Comparison of ENCODE assay signal across 1 cellular context in genomic region chr7:139918488-139918887, GRCh38.
TF ChIP-seq lines count a peak whose summit lies in the region.

No MANE protein-coding gene starts in this region.

TF ChIP-seq in K562, 482 proteins besides CTCF, POLR2A, EP300 and RAD21 (continued from another document):
- TF ChIP-seq CHAMP1 (IDR thresholded peaks at IDR 0.05) (no peak), UBTF (IDR thresholded peaks at IDR 0.05; ENCODE audit: borderline replicate concordance in 1 of 2, low read depth in 2 of 2, low read length in 2 of 2) (0 out of 4 replicates have a peak, but pooled peaks of 1 of the 2 experiments have one; percentile 18), KDM1A (IDR thresholded peaks at IDR 0.05) (peak in 1 of 2 experiments; percentile 66; a peak in 3 of 4 replicates), SMARCC2 (IDR thresholded peaks at IDR 0.05; ENCODE audit: low read depth) (0 out of 2 replicates have a peak, but pooled peaks have one; percentile 22), SRSF3 (IDR thresholded peaks at IDR 0.05; ENCODE audit: insufficient read depth, low read length) (no peak), TBP (optimal IDR thresholded peaks at IDR 0.05; ENCODE audit: low read depth, low read length) (peak; percentile 11), ZNF354B (CRISPR knock-in tag; IDR thresholded peaks at IDR 0.05) (no peak), GTF3C2 (IDR thresholded peaks at IDR 0.05; ENCODE audit: borderline replicate concordance, extremely low read depth, insufficient read length) (no peak), RB1 (IDR thresholded peaks at IDR 0.05; ENCODE audit: low read depth) (peak; percentile 39; the same call in 1 of the 2 replicates), TCF3 (CRISPR knock-in tag; IDR thresholded peaks at IDR 0.05) (peak; percentile 64), CTBP1 (IDR thresholded peaks at IDR 0.05; ENCODE audit: borderline replicate concordance) (0 out of 2 replicates have a peak, but pooled peaks have one; percentile 20), ARID1B (IDR thresholded peaks at IDR 0.05) (peak; percentile 71), ZNF764 (CRISPR knock-in tag; IDR thresholded peaks at IDR 0.05; ENCODE audit: low read depth) (no peak), NFRKB (IDR thresholded peaks at IDR 0.05; ENCODE audit: low read depth) (peak; percentile 36; the same call in 1 of the 2 replicates), VEZF1 (CRISPR knock-in tag; IDR thresholded peaks at IDR 0.05) (peak; percentile 52; the same call in 1 of the 2 replicates), GATAD2A (IDR thresholded peaks at IDR 0.05) (0 out of 2 replicates have a peak, but pooled peaks have one; percentile 42), YY1 (IDR thresholded peaks at IDR 0.05; ENCODE audit: borderline replicate concordance in 1 of 3, control insufficient read depth in 1 of 3, extremely low read depth in 1 of 3, insufficient read depth in 3 of 3, insufficient read length in 1 of 3, insufficient replicate concordance in 2 of 3, low read depth in 1 of 3, low read length in 2 of 3) (peak in 2 of 3 experiments; percentile 30 to 84), HOXB6 (CRISPR knock-in tag; IDR thresholded peaks at IDR 0.05; ENCODE audit: borderline replicate concordance) (no peak), RFX7 (CRISPR knock-in tag; IDR thresholded peaks at IDR 0.05) (no peak), ZNF12 (CRISPR knock-in tag; IDR thresholded peaks at IDR 0.05) (no peak), RUNX1 (IDR thresholded peaks at IDR 0.05; ENCODE audit: low read depth) (no peak)
- TF ChIP-seq, protein P1, sequence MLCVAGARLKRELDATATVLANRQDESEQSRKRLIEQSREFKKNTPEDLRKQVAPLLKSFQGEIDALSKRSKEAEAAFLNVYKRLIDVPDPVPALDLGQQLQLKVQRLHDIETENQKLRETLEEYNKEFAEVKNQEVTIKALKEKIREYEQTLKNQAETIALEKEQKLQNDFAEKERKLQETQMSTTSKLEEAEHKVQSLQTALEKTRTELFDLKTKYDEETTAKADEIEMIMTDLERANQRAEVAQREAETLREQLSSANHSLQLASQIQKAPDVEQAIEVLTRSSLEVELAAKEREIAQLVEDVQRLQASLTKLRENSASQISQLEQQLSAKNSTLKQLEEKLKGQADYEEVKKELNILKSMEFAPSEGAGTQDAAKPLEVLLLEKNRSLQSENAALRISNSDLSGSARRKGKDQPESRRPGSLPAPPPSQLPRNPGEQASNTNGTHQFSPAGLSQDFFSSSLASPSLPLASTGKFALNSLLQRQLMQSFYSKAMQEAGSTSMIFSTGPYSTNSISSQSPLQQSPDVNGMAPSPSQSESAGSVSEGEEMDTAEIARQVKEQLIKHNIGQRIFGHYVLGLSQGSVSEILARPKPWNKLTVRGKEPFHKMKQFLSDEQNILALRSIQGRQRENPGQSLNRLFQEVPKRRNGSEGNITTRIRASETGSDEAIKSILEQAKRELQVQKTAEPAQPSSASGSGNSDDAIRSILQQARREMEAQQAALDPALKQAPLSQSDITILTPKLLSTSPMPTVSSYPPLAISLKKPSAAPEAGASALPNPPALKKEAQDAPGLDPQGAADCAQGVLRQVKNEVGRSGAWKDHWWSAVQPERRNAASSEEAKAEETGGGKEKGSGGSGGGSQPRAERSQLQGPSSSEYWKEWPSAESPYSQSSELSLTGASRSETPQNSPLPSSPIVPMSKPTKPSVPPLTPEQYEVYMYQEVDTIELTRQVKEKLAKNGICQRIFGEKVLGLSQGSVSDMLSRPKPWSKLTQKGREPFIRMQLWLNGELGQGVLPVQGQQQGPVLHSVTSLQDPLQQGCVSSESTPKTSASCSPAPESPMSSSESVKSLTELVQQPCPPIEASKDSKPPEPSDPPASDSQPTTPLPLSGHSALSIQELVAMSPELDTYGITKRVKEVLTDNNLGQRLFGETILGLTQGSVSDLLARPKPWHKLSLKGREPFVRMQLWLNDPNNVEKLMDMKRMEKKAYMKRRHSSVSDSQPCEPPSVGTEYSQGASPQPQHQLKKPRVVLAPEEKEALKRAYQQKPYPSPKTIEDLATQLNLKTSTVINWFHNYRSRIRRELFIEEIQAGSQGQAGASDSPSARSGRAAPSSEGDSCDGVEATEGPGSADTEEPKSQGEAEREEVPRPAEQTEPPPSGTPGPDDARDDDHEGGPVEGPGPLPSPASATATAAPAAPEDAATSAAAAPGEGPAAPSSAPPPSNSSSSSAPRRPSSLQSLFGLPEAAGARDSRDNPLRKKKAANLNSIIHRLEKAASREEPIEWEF (CRISPR knock-in tag; IDR thresholded peaks at IDR 0.05): no peak
- TF ChIP-seq, protein P2, sequence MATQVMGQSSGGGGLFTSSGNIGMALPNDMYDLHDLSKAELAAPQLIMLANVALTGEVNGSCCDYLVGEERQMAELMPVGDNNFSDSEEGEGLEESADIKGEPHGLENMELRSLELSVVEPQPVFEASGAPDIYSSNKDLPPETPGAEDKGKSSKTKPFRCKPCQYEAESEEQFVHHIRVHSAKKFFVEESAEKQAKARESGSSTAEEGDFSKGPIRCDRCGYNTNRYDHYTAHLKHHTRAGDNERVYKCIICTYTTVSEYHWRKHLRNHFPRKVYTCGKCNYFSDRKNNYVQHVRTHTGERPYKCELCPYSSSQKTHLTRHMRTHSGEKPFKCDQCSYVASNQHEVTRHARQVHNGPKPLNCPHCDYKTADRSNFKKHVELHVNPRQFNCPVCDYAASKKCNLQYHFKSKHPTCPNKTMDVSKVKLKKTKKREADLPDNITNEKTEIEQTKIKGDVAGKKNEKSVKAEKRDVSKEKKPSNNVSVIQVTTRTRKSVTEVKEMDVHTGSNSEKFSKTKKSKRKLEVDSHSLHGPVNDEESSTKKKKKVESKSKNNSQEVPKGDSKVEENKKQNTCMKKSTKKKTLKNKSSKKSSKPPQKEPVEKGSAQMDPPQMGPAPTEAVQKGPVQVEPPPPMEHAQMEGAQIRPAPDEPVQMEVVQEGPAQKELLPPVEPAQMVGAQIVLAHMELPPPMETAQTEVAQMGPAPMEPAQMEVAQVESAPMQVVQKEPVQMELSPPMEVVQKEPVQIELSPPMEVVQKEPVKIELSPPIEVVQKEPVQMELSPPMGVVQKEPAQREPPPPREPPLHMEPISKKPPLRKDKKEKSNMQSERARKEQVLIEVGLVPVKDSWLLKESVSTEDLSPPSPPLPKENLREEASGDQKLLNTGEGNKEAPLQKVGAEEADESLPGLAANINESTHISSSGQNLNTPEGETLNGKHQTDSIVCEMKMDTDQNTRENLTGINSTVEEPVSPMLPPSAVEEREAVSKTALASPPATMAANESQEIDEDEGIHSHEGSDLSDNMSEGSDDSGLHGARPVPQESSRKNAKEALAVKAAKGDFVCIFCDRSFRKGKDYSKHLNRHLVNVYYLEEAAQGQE (CRISPR knock-in tag; IDR thresholded peaks at IDR 0.05; ENCODE audit: low read depth): no peak
- TF ChIP-seq, protein P3, sequence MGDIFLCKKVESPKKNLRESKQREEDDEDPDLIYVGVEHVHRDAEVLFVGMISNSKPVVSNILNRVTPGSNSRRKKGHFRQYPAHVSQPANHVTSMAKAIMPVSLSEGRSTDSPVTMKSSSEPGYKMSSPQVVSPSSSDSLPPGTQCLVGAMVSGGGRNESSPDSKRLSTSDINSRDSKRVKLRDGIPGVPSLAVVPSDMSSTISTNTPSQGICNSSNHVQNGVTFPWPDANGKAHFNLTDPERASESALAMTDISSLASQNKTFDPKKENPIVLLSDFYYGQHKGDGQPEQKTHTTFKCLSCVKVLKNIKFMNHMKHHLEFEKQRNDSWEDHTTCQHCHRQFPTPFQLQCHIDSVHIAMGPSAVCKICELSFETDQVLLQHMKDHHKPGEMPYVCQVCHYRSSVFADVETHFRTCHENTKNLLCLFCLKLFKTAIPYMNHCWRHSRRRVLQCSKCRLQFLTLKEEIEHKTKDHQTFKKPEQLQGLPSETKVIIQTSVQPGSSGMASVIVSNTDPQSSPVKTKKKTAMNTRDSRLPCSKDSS (IDR thresholded peaks at IDR 0.05; ENCODE audit: low read depth, partially characterized antibody): no peak
